In genomic region chr19:18558595-18558994, GRCh38 we compare ENCODE assay signal across 9 cellular contexts. TPM values are rescaled to one million over a fixed set of nuclear protein-coding genes. Genes with fewer than 3 reads are reported as not detected.
DNase-seq lines count a peak whose midpoint lies in the region; ATAC-seq and TF ChIP-seq lines count a peak whose summit lies in the region.
"Had no signal": no experiment of that assay in that cellular context is flagged by ENCODE, and none has a peak within 500 bp of the region (broad histone marks: within the 10 kb centered on the region; RNA-seq: fewer than 3 reads in every experiment).

No MANE protein-coding gene starts in this region.

- TF ChIP-seq CTCF in left ventricle myocardium inferior (IDR thresholded peaks at IDR 0.05; ENCODE audit: borderline replicate concordance) = no peak
- no peak for TF ChIP-seq CTCF in brain (conservative IDR thresholded peaks at IDR 0.05)
- no peak for TF ChIP-seq CTCF in mesothelial cell of epicardium (IDR thresholded peaks at IDR 0.05; ENCODE audit: unreplicated experiment)

- ATAC-seq in left cardiac atrium (no peak), HG03432 (IDR thresholded peaks at IDR 0.05; ENCODE audit: unreplicated experiment) (no peak), HG02885 (IDR thresholded peaks at IDR 0.05; ENCODE audit: poor library complexity, unreplicated experiment) (no peak)

- H3K4me3 Mint-ChIP-seq in brain (peak overlapping the region; percentile 88 to 94 (median 94)), mesothelial cell of epicardium (peak overlapping the region; percentile 91)

- H3K9me3 Mint-ChIP-seq in brain = peaks cover 0 to 2% (median 0%) of the 10 kb centered on the region in 5 experiments
- no peaks in the 10 kb centered on the region for H3K9me3 Mint-ChIP-seq in mesothelial cell of epicardium

- intact Hi-C loops in left ventricle myocardium inferior (cut with micrococcal nuclease) = no loop called here
- intact Hi-C loops in left cardiac atrium (cut with DNase I) = no loop called here

- H3K27me3 Mint-ChIP-seq in brain (peaks cover 12% of the 10 kb centered on the region), mesothelial cell of epicardium (ENCODE audit: low read depth) (no peaks in the 10 kb centered on the region)

- peak overlapping the region; percentile 68 to 92 (median 87) for H3K27ac Mint-ChIP-seq in brain
- peak overlapping the region; percentile 98 for H3K27ac Mint-ChIP-seq in mesothelial cell of epicardium

- H3K36me3 Mint-ChIP-seq in brain = peaks cover 15% of the 10 kb centered on the region
- peaks cover 7% of the 10 kb centered on the region for H3K36me3 Mint-ChIP-seq in mesothelial cell of epicardium

- H3K36me3 ChIP-seq in left ventricle myocardium inferior = peaks cover 15% of the 10 kb centered on the region

- H3K27ac ChIP-seq in left ventricle myocardium inferior (replicated peaks) = peak overlapping the region; percentile 96

- H3K4me3 ChIP-seq in left ventricle myocardium inferior = peak overlapping the region; percentile 96

- no peak for DNase-seq in left ventricle myocardium inferior
- no peak for DNase-seq in left cardiac atrium
- DNase-seq in mesothelial cell of epicardium (ENCODE audit: low spot score in 2 of 2, unreplicated experiment in 2 of 2) = no peak
- no peak for DNase-seq in stimulated activated naive CD4-positive, alpha-beta T cell (lab: John Stamatoyannopoulos, UW)
- DNase-seq in activated CD8-positive, alpha-beta memory T cell treated with anti-CD3 and anti-CD28 coated beads for 24 hours = no peak
- DNase-seq: NCI-H2107 had no signal

- no peaks in the 10 kb centered on the region for H3K9me3 ChIP-seq in left ventricle myocardium inferior (replicated peaks)

- H3K4me1 Mint-ChIP-seq in brain (peaks cover 19% of the 10 kb centered on the region), mesothelial cell of epicardium (peaks cover 8% of the 10 kb centered on the region)

- H3K4me1 ChIP-seq in left ventricle myocardium inferior = peaks cover 38% of the 10 kb centered on the region

- no peaks in the 10 kb centered on the region for H3K27me3 ChIP-seq in left ventricle myocardium inferior (ENCODE audit: low read depth)

RNA-seq across cellular contexts. Expression of gene KXD1, which starts 0.9 kb away (rescaled TPM):
- 52.0 TPM for total RNA-seq in left ventricle myocardium inferior
- 10 to 100 TPM; 53.0 to 53.4 TPM for total RNA-seq in left cardiac atrium
- polyA plus RNA-seq in brain (ENCODE audit: insufficient read depth, low read depth, low replicate concordance) = 93.5 TPM
- total RNA-seq in mesothelial cell of epicardium = 79.7 to 82.2 TPM (median 80.3 TPM) in 3 replicates

RNA-seq across cellular contexts. Expression of gene UBA52, which starts 13.1 kb away (rescaled TPM):
- total RNA-seq in left ventricle myocardium inferior (643 TPM), left cardiac atrium (100 to 1,000 TPM; 696 to 720 TPM), mesothelial cell of epicardium (846 to 875 TPM (median 857 TPM) in 3 replicates)
- polyA plus RNA-seq in brain (ENCODE audit: insufficient read depth, low read depth, low replicate concordance) = 1,684 TPM

RNA-seq across cellular contexts. Expression of gene FKBP8, which starts 15.2 kb away (rescaled TPM):
- total RNA-seq in left ventricle myocardium inferior = 153 TPM
- total RNA-seq in left cardiac atrium = 100 to 1,000 TPM; 169 to 174 TPM
- 673 TPM for polyA plus RNA-seq in brain (ENCODE audit: insufficient read depth, low read depth, low replicate concordance)
- 245 to 250 TPM (median 247 TPM) in 3 replicates for total RNA-seq in mesothelial cell of epicardium

RNA-seq across cellular contexts. Expression of gene REX1BD, which starts 30.0 kb away (rescaled TPM):
- total RNA-seq in left ventricle myocardium inferior (76.6 TPM), left cardiac atrium (10 to 100 TPM; 65.3 to 76.0 TPM), mesothelial cell of epicardium (56.5 to 58.8 TPM (median 58.3 TPM) in 3 replicates)
- 32.9 TPM for polyA plus RNA-seq in brain (ENCODE audit: insufficient read depth, low read depth, low replicate concordance)

RNA-seq across cellular contexts. Expression of gene ELL, which starts 36.7 kb away (rescaled TPM):
- total RNA-seq in left ventricle myocardium inferior (7.9 TPM), left cardiac atrium (10 to 100 TPM; 10.8 to 18.7 TPM), mesothelial cell of epicardium (16.4 to 19.2 TPM (median 18.7 TPM) in 3 replicates)
- 4.9 TPM for polyA plus RNA-seq in brain (ENCODE audit: insufficient read depth, low read depth, low replicate concordance)
